1 cellular context compared by ENCODE assay signal in genomic region chr2:233817995-233818638, GRCh38.
TF ChIP-seq lines count a peak whose summit lies in the region.

No MANE protein-coding gene starts in this region.

TF ChIP-seq in IMR-90, 13 proteins besides CTCF, POLR2A, EP300 and RAD21:
- TF ChIP-seq CEBPB (IDR thresholded peaks at IDR 0.05; ENCODE audit: low read depth, low read length): no peak
- TF ChIP-seq BHLHE40 (IDR thresholded peaks at IDR 0.05; ENCODE audit: low read depth, low read length): no peak
- TF ChIP-seq USF2 (IDR thresholded peaks at IDR 0.05; ENCODE audit: low read depth, low read length): no peak
- no peak for TF ChIP-seq MAFK (IDR thresholded peaks at IDR 0.05; ENCODE audit: low read depth, low read length)
- no peak for TF ChIP-seq CHD1 (IDR thresholded peaks at IDR 0.05; ENCODE audit: low read depth, low read length)
- TF ChIP-seq ELK1 (IDR thresholded peaks at IDR 0.05; ENCODE audit: borderline replicate concordance, low read depth, low read length): no peak
- no peak for TF ChIP-seq MXI1 (IDR thresholded peaks at IDR 0.05; ENCODE audit: borderline replicate concordance, low read depth, low read length)
- no peak for TF ChIP-seq FOS (IDR thresholded peaks at IDR 0.05; ENCODE audit: low read depth, low read length)
